Comparison of ENCODE assay signal across 8 cellular contexts in genomic region chr16:46883690-46884512, GRCh38. TPM values are rescaled to one million over a fixed set of nuclear protein-coding genes. Genes with fewer than 3 reads are reported as not detected.
DNase-seq lines count a peak whose midpoint lies in the region; ATAC-seq and TF ChIP-seq lines count a peak whose summit lies in the region.

Gene GPT2, plus strand, starts transcription at chr16:46884362. Its CDS starts 354 bp downstream, at chr16:46884716.

- H3K9me3 ChIP-seq in RWPE2 (ENCODE audit: severe bottlenecking) = no peaks in the 10 kb centered on the region

- peak; percentile 98 for DNase-seq in ELR (ENCODE audit: low read depth)
- DNase-seq in GOT3 (lab: John Stamatoyannopoulos, UW) = peak; percentile 91
- peak; percentile 93 for DNase-seq in LHCN-M2 (ENCODE audit: low read depth)
- peak; percentile 99 for DNase-seq in RWPE2 (ENCODE audit: low spot score)
- peak; percentile 92 for DNase-seq in activated effector memory CD4-positive, alpha-beta T cell treated with anti-CD3 and anti-CD28 coated beads, Interleukin-2, amount 50 U/mL, for 16 hours
- DNase-seq in fibroblast of the aortic adventitia (ENCODE audit: low read depth) = peak; percentile 91
- DNase-seq in stimulated activated naive CD8-positive, alpha-beta T cell treated with anti-CD3 and anti-CD28 coated beads, Interleukin-15, Interleukin-2, amounts not matched to agents 100 U/mL and 50 U/mL, for 24 hours = peak; percentile 91

- peaks cover 41% of the 10 kb centered on the region for H3K27me3 Mint-ChIP-seq in nephron (ENCODE audit: low read depth)

- no peaks in the 10 kb centered on the region for H3K27me3 ChIP-seq in RWPE2 (ENCODE audit: insufficient read depth, poor library complexity, severe bottlenecking)

- peak within 1 kb of the TSS; percentile 44 to 69 (median 49) for H3K27ac Mint-ChIP-seq in nephron

- TF ChIP-seq CTCF in RWPE2 (IDR thresholded peaks at IDR 0.05; ENCODE audit: poor library complexity, severe bottlenecking) (no peak), fibroblast of the aortic adventitia (IDR thresholded peaks at IDR 0.05; ENCODE audit: insufficient read depth, low read length) (no peak), nephron (IDR thresholded peaks at IDR 0.05; ENCODE audit: unreplicated experiment in 3 of 3) (no peak)

- peaks cover 22% of the 10 kb centered on the region for H3K4me1 Mint-ChIP-seq in nephron

- H3K36me3 ChIP-seq in RWPE2 (ENCODE audit: low read depth) = peaks cover 28% of the 10 kb centered on the region

- peak within 1 kb of the TSS; percentile 21 for H3K27ac ChIP-seq in RWPE2 (ENCODE audit: poor library complexity, severe bottlenecking)

- H3K4me1 ChIP-seq in RWPE2 (ENCODE audit: insufficient read depth, poor library complexity, severe bottlenecking) = peaks cover 17% of the 10 kb centered on the region

- peak; percentile 97 for ATAC-seq in RWPE2 (ENCODE audit: low read depth)
- peak; percentile 96 for ATAC-seq in stimulated activated naive CD8-positive, alpha-beta T cell treated with anti-CD3 and anti-CD28 coated beads, Interleukin-15, Interleukin-2, amounts not matched to agents 100 U/mL and 50 U/mL, for 24 hours

- H3K36me3 Mint-ChIP-seq in nephron (ENCODE audit: low read depth) = peaks cover 3% of the 10 kb centered on the region

- H3K9me3 Mint-ChIP-seq in nephron = no peaks in the 10 kb centered on the region

- peak within 1 kb of the TSS; percentile 89 to 98 (median 90) for H3K4me3 Mint-ChIP-seq in nephron

- H3K4me3 ChIP-seq in RWPE2 (ENCODE audit: severe bottlenecking) (peak within 1 kb of the TSS; percentile 84), fibroblast of the aortic adventitia (ENCODE audit: low read depth, low read length) (peak within 1 kb of the TSS; percentile 93)

RNA-seq across cellular contexts. Expression of gene GPT2, which starts in this region (rescaled TPM):
- total RNA-seq in LHCN-M2 (2014; rRNA removed) (16.0 and 20.1 TPM in 2 replicates), fibroblast of the aortic adventitia (ENCODE audit: low replicate concordance) (2.2 and 9.7 TPM in 2 replicates)
- 12.5 TPM for polyA plus RNA-seq in LHCN-M2 (2012)

Comparison
In these comparisons a context has a peak if more than half of its experiments do, and no peak if none do; other contexts are left out.
1. Peak in every context shown above with its lines: DNase-seq, ATAC-seq, H3K4me3 ChIP-seq and H3K27ac ChIP-seq.